ENCODE assay signal across 19 cellular contexts in genomic region chr20:8796088-8796665, GRCh38.
DNase-seq lines count a peak whose midpoint lies in the region; ATAC-seq and TF ChIP-seq lines count a peak whose summit lies in the region.
"Had no signal": no experiment of that assay in that cellular context is flagged by ENCODE, and none has a peak within 500 bp of the region (broad histone marks: within the 10 kb centered on the region; RNA-seq: fewer than 3 reads in every experiment).

No MANE protein-coding gene starts in this region.

- no peak for TF ChIP-seq CTCF in heart left ventricle (IDR thresholded peaks at IDR 0.05)
- no peak for TF ChIP-seq CTCF in osteoblast (IDR thresholded peaks at IDR 0.05; ENCODE audit: extremely low read depth, low read depth, low read length)

- peak overlapping the region; percentile 52 for H3K4me2 ChIP-seq in osteoblast (ENCODE audit: insufficient read depth, low read length)

- H3K4me3 ChIP-seq in heart left ventricle, result no peak overlapping the region
- H3K4me3 ChIP-seq in osteoblast (ENCODE audit: insufficient read depth, low read length), result no peak overlapping the region

- H4K20me1 ChIP-seq in osteoblast (ENCODE audit: insufficient read depth, low read length), result no peaks in the 10 kb centered on the region

- H3K4me1 ChIP-seq in heart left ventricle (peaks cover 0 to 20% (median 5%) of the 10 kb centered on the region in 12 donors), osteoblast (ENCODE audit: insufficient read depth, low read length) (peaks cover 11% of the 10 kb centered on the region)

- WGBS in heart left ventricle, 4 donors, result 29 to 49% (median 36%) methylated on average over 5 of the region's 5 CpGs

- no peak for TF ChIP-seq POLR2A in heart left ventricle (IDR thresholded peaks at IDR 0.05)

- intact Hi-C loops in heart left ventricle (cut with DNase I), result loop anchor here in 6 of 10 donors (5.0 to 10.0 kb wide), 5 partner anchors 56 to 599 kb away; partner anchors contain the start of gene PLCB4 (in 1 of the 6)

- no peak overlapping the region for H2AFZ ChIP-seq in osteoblast (ENCODE audit: low read length)

- peak overlapping the region in 5 of 12 donors; percentile 6 to 58 (median 9) for H3K27ac ChIP-seq in heart left ventricle
- H3K27ac ChIP-seq in osteoblast (ENCODE audit: low read depth, low read length), result peak overlapping the region; percentile 18

- H3K27me3 ChIP-seq in heart left ventricle (no peaks in the 10 kb centered on the region), osteoblast (ENCODE audit: insufficient read depth, low read length) (no peaks in the 10 kb centered on the region)

- ATAC-seq in heart left ventricle (peak in 3 of 4 donors; percentile 47 to 58 (median 48)), HG03571 (IDR thresholded peaks at IDR 0.05; ENCODE audit: unreplicated experiment) (no peak)
- ATAC-seq: activated CD4-positive, CD25-positive, alpha-beta regulatory T cell treated with anti-CD3 and anti-CD28 coated beads, Interleukin-2, amount 50 U/mL, for 24 hours; HCT116 had no signal

- H3K36me3 ChIP-seq in heart left ventricle, result peaks cover 0 to 4% (median 0%) of the 10 kb centered on the region in 9 donors
- H3K36me3 ChIP-seq in osteoblast (ENCODE audit: insufficient read depth, low read length), result no peaks in the 10 kb centered on the region

- DNase-seq in AG20443 (ENCODE audit: low spot score) (peak; percentile 39), astrocyte of the hippocampus (ENCODE audit: low read depth, low spot score) (peak; percentile 31), heart left ventricle (no peak), osteoblast (ENCODE audit: insufficient read length, low spot score, missing footprints) (peak; percentile 48), NCI-H146 (lab: John Stamatoyannopoulos, UW) (no peak), NCI-H345 (lab: John Stamatoyannopoulos, UW) (no peak), SW480 (ENCODE audit: low spot score) (no peak)
- DNase-seq: ACHN; foreskin fibroblast; hypothalamus; kidney glomerular epithelial cell; NCI-H1092; NCI-H2081; NCI-H510A treated with DMSO at 0.1 percent for 48 hours; RPMI8226; stimulated activated CD4-positive, alpha-beta T cell treated with anti-CD3 and anti-CD28 coated beads, Interleukin-4, amount 100 ng/mL, for 4 hours had no signal

- no peaks in the 10 kb centered on the region for H3K9me3 ChIP-seq in heart left ventricle
- H3K9me3 ChIP-seq in osteoblast (ENCODE audit: low read depth, low read length), result no peaks in the 10 kb centered on the region

- H3K79me2 ChIP-seq in osteoblast (ENCODE audit: insufficient read depth, low read length), result no peaks in the 10 kb centered on the region

Comparison
In these comparisons a context has a peak if more than half of its experiments do, and no peak if none do; other contexts are left out.
1. DNase-seq: peak in AG20443 (single experiment), astrocyte of the hippocampus (single experiment) and osteoblast (single experiment); none in heart left ventricle (0 of 5), NCI-H146 (single experiment), NCI-H345 (single experiment) and SW480 (single experiment).